In genomic region chr18:519019-519879, GRCh38 we compare ENCODE assay signal across 9 cellular contexts. TPM values are rescaled to one million over a fixed set of nuclear protein-coding genes. Genes with fewer than 3 reads are reported as not detected.
DNase-seq lines count a peak whose midpoint lies in the region; ATAC-seq and TF ChIP-seq lines count a peak whose summit lies in the region.
"Had no signal": no experiment of that assay in that cellular context is flagged by ENCODE, and none has a peak within 500 bp of the region (broad histone marks: within the 10 kb centered on the region; RNA-seq: fewer than 3 reads in every experiment).

No MANE protein-coding gene starts in this region.

- TF ChIP-seq POLR2A in esophagus muscularis mucosa (IDR thresholded peaks at IDR 0.05; ENCODE audit: low read depth) (no peak), tibial nerve (IDR thresholded peaks at IDR 0.05) (no peak)

- DNase-seq in GM13977 (ENCODE audit: low spot score) (peak; percentile 59), KG1 (lab: John Stamatoyannopoulos, UW) (peak; percentile 65), esophagus muscularis mucosa (ENCODE audit: extremely low spot score) (no peak), pulmonary artery endothelial cell (ENCODE audit: low read depth, low spot score) (peak; percentile 54), tibial nerve (ENCODE audit: low spot score in 2 of 2) (no peak), middle frontal gyrus (ENCODE audit: extremely low spot score, low spot score) (no peak), retina (no peak)
- DNase-seq: gastrocnemius medialis had no signal

- in situ Hi-C loops in GM13977 (cut with MboI; ENCODE audit: low pct_unique_long_range_greater_than_20kb, low sequenced_read_pairs, unreplicated experiment) = no loop called here

- H3K36me3 ChIP-seq in esophagus muscularis mucosa = no peaks in the 10 kb centered on the region
- no peaks in the 10 kb centered on the region for H3K36me3 ChIP-seq in tibial nerve
- H3K36me3 ChIP-seq: gastrocnemius medialis had no signal

- WGBS in esophagus muscularis mucosa = 50% methylated on average over 9 of the region's 11 CpGs
- WGBS in tibial nerve, 2 donors = 63 to 66% methylated on average over 11 of the region's 11 CpGs

- peak overlapping the region; percentile 51 to 72 (median 60) for H3K27ac ChIP-seq in esophagus muscularis mucosa (replicated peaks in 1 of 4)
- H3K27ac ChIP-seq in tibial nerve = peak overlapping the region in 1 of 4 donors; percentile 30

- intact Hi-C loops in esophagus muscularis mucosa (cut with DNase I) = no loop called here

- ATAC-seq in GM21619 (IDR thresholded peaks at IDR 0.05; ENCODE audit: unreplicated experiment) = peak; percentile 86

- no peaks in the 10 kb centered on the region for H3K27me3 ChIP-seq in esophagus muscularis mucosa
- H3K27me3 ChIP-seq in tibial nerve = no peaks in the 10 kb centered on the region
- H3K27me3 ChIP-seq: gastrocnemius medialis had no signal

- H3K4me1 ChIP-seq in esophagus muscularis mucosa (peaks cover 8 to 24% (median 16%) of the 10 kb centered on the region in 4 donors), tibial nerve (peaks cover 0 to 4% (median 0%) of the 10 kb centered on the region in 4 donors)
- H3K4me1 ChIP-seq: gastrocnemius medialis had no signal

- no peak for TF ChIP-seq EP300 in esophagus muscularis mucosa (IDR thresholded peaks at IDR 0.05)
- no peak for TF ChIP-seq EP300 in tibial nerve (IDR thresholded peaks at IDR 0.05)

- TF ChIP-seq CTCF in GM13977 (IDR thresholded peaks at IDR 0.05; ENCODE audit: extremely low read depth, insufficient read depth, missing control alignments) (no peak), esophagus muscularis mucosa (IDR thresholded peaks at IDR 0.05) (no peak), tibial nerve (IDR thresholded peaks at IDR 0.05) (no peak)

- no peak overlapping the region for H3K4me3 ChIP-seq in esophagus muscularis mucosa
- no peak overlapping the region for H3K4me3 ChIP-seq in tibial nerve
- H3K4me3 ChIP-seq: gastrocnemius medialis had no signal

- H3K9me3 ChIP-seq in esophagus muscularis mucosa = no peaks in the 10 kb centered on the region
- H3K9me3 ChIP-seq in tibial nerve = no peaks in the 10 kb centered on the region
- H3K9me3 ChIP-seq: gastrocnemius medialis had no signal

RNA-seq across cellular contexts. Expression of gene COLEC12, which starts 18.7 kb away (rescaled TPM):
- total RNA-seq in esophagus muscularis mucosa (10 to 100 TPM; 17.9 to 36.4 (median 23.5) TPM), pulmonary artery endothelial cell (13.5 and 24.3 TPM in 2 replicates), tibial nerve (10 to 100 TPM in 3 of 4 donors, 1 to 10 TPM in 1; 8.3 to 22.2 (median 21.4) TPM)

Comparison
In these comparisons a context has a peak if more than half of its experiments do, and no peak if none do; other contexts are left out.
1. DNase-seq: peak in GM13977 (single experiment), KG1 (single experiment) and pulmonary artery endothelial cell (single experiment); none in esophagus muscularis mucosa (single experiment), tibial nerve (0 of 2), middle frontal gyrus (single experiment) and retina (single experiment).